8 cellular contexts compared by ENCODE assay signal in the genomic region with DNA sequence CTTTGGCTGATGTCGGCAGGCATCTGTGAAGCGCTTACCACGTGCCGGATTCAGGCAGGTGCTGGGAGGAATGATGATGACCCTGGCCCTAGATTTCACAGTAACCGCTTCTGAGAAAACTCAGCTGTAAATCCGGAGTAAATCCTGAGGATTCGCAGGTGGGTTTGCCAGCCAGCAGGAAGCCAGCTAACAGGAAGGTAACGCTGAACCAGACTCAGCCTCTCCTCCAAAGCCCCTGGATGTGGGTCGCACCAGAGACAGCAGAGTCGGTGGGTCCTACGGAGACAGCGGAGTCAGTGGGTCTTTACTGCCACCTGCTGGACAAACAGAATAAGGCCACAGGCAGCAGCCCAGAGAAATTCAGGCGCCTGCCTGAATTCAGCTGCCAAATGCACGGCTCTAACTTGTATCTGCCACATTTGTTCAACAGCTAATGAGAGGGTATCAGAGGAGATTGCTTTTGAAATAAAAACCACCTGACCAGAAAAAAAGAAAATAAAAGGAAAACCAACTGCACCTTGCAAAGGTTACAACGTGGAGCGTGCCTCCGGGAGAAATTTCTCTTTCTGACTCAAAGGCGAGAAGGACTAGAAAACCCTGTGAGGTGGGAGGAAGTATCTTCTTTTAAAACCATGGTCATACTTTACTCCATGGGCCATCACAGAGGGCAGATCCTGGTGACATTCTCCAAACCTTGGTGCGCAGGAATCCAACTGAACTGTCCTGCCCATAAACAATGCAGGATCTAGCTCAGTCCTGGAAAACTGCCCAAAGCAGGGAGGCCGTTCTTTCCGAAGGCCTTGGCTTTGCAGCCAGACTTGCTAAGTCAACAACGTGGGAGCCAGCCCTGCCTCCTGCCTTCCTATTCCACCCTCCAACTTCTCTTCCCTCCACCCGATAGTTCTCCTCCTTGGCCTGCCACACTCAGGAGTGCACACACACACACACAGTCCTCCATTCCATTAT. TPM values are rescaled to one million over a fixed set of nuclear protein-coding genes. Genes with fewer than 3 reads are reported as not detected.
DNase-seq lines count a peak whose midpoint lies in the region; ATAC-seq and TF ChIP-seq lines count a peak whose summit lies in the region.

No MANE protein-coding gene starts in this region.

- DNase-seq in HT-29 (ENCODE audit: low spot score), result peak; percentile 92
- peak; percentile 50 to 60 for DNase-seq in NOMO-1 (lab: John Stamatoyannopoulos, UW; ENCODE audit: unreplicated experiment in 2 of 2)
- DNase-seq in activated CD8-positive, alpha-beta memory T cell treated with anti-CD3 and anti-CD28 coated beads, Interleukin-2, amount 50 U/mL, for 24 hours (ENCODE audit: extremely low read depth), result peak; percentile 19
- peak; percentile 59 for DNase-seq in epithelial cell of esophagus (ENCODE audit: low read depth)
- DNase-seq in middle frontal gyrus (ENCODE audit: extremely low spot score, low spot score), result peak; percentile 63
- DNase-seq in stimulated activated CD8-positive, alpha-beta memory T cell treated with anti-CD3 and anti-CD28 coated beads, Interleukin-15, amount 100 ng/mL, for 48 hours (ENCODE audit: low read depth in 2 of 2), result peak; percentile 16 to 27

- peak overlapping the region; percentile 63 for H3K27ac ChIP-seq in C4-2B

- no peak for ATAC-seq in GM21381 (IDR thresholded peaks at IDR 0.05; ENCODE audit: unreplicated experiment)

- TF ChIP-seq CTCF in C4-2B (conservative IDR thresholded peaks at IDR 0.05) (peak; percentile 99), epithelial cell of esophagus (IDR thresholded peaks at IDR 0.05; ENCODE audit: insufficient read depth, low read depth, low read length, missing control alignments) (peak; percentile 95)

- peak overlapping the region; percentile 23 for H3K4me3 ChIP-seq in epithelial cell of esophagus (ENCODE audit: low read length)

RNA-seq across cellular contexts. Expression of a gene that starts 16.3 kb away (rescaled TPM):
- total RNA-seq in HT-29 (2014; rRNA removed; shearing (Covaris generic)), result 137 and 139 TPM in 2 replicates

RNA-seq across cellular contexts. Expression of a gene that starts 58.8 kb away (rescaled TPM):
- 40.8 and 44.4 TPM in 2 replicates for total RNA-seq in HT-29 (2014; rRNA removed; shearing (Covaris generic))

Comparison
In these comparisons a context has a peak if more than half of its experiments do, and no peak if none do; other contexts are left out.
1. DNase-seq: peak in every context shown above with its lines; median percentile 92 in HT-29; 63 in middle frontal gyrus; 59 in epithelial cell of esophagus; 55 in NOMO-1; 22 in stimulated activated CD8-positive, alpha-beta memory T cell treated with anti-CD3 and anti-CD28 coated beads, Interleukin-15, amount 100 ng/mL, for 48 hours; 19 in activated CD8-positive, alpha-beta memory T cell treated with anti-CD3 and anti-CD28 coated beads, Interleukin-2, amount 50 U/mL, for 24 hours.